Comparison of ENCODE assay signal across 8 cellular contexts in the genomic region with DNA sequence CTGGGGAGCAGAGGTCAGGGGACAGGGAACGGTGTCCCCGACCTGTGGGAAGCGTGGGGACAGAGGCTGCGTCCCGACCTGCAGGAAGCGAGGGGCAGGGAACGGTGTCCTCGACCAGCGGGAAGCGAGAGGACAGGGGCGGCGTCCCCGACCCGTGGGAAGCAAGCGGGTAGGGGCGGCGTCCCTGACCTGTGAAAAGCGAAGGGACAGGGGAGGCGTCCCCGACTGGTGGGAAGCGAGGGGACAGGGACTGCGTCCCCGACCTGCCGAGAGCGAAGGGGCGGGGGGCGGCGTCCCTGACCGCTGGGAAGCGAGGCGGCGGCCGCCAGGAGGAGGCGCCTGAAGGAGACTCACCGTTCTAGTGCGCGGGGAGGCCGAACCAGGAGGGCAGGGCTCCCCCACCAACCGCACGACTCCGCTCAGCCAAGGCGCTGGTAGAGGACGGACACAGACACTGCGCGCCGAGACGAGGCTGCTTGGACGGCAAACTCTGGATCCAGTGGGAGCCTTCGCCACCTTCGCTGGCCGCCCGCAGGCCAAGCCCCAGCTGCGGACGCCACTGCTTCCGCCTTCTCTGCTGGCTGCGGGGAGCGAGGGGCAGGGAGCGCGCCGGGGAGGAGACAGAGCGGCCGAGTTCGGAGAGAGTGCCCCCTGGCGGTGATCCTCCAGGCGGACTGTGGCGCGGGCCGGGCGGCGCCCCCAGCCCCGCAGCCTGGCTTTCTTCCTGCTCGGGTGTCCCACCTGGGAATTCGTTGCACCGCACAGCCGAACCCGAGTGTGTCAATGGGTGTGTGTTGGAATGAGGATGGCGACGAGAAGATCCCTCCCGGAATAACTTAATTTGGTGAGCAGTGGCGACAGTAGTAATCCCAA. TPM values are rescaled to one million over a fixed set of nuclear protein-coding genes. Genes with fewer than 3 reads are reported as not detected.
DNase-seq lines count a peak whose midpoint lies in the region; ATAC-seq lines count a peak whose summit lies in the region.

A gene with protein sequence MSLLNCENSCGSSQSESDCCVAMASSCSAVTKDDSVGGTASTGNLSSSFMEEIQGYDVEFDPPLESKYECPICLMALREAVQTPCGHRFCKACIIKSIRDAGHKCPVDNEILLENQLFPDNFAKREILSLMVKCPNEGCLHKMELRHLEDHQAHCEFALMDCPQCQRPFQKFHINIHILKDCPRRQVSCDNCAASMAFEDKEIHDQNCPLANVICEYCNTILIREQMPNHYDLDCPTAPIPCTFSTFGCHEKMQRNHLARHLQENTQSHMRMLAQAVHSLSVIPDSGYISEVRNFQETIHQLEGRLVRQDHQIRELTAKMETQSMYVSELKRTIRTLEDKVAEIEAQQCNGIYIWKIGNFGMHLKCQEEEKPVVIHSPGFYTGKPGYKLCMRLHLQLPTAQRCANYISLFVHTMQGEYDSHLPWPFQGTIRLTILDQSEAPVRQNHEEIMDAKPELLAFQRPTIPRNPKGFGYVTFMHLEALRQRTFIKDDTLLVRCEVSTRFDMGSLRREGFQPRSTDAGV (minus strand): TSS at position 579 of the 873 bp plus-strand sequence. CDS start 8,757 bp downstream, outside the sequence.

- peak; percentile 91 for DNase-seq in COLO668 (lab: John Stamatoyannopoulos, UW; ENCODE audit: unreplicated experiment)
- DNase-seq in NOMO-1 (lab: John Stamatoyannopoulos, UW; ENCODE audit: unreplicated experiment in 2 of 2) = peak; percentile 72 to 84
- DNase-seq in activated CD8-positive, alpha-beta memory T cell treated with anti-CD3 and anti-CD28 coated beads for 48 hours (ENCODE audit: low read depth in 2 of 3, low spot score in 2 of 3) = peak; percentile 76 to 94 (median 91)
- DNase-seq in mesenteric fat pad (ENCODE audit: low spot score) = peak; percentile 97
- DNase-seq in stimulated activated CD8-positive, alpha-beta memory T cell treated with anti-CD3 and anti-CD28 coated beads, Interleukin-15, amount 100 ng/mL, for 24 hours (ENCODE audit: low read depth) = peak; percentile 94

- H3K4me3 ChIP-seq in endocrine pancreas (ENCODE audit: control insufficient read depth, insufficient read depth, low read length) = peak within 1 kb of the TSS; percentile 93

- no peaks in the 10 kb centered on the region for H3K36me3 ChIP-seq in endocrine pancreas (ENCODE audit: control insufficient read depth, insufficient read depth, low read length)

- H3K9ac ChIP-seq in endocrine pancreas (ENCODE audit: control insufficient read depth, insufficient read depth, low read length) = peak within 1 kb of the TSS; percentile 42

- no peaks in the 10 kb centered on the region for H3K9me3 ChIP-seq in endocrine pancreas (ENCODE audit: control insufficient read depth, low read length)

- no peaks in the 10 kb centered on the region for H3K27me3 ChIP-seq in endocrine pancreas (ENCODE audit: control insufficient read depth, insufficient read depth, low read length)

- ATAC-seq in GM19452 (IDR thresholded peaks at IDR 0.05; ENCODE audit: unreplicated experiment) (peak; percentile 97), HG03575 (IDR thresholded peaks at IDR 0.05; ENCODE audit: extremely low read depth, insufficient number of reproducible peaks, low FRiP score, unreplicated experiment) (peak; percentile 72)

- peaks cover 7% of the 10 kb centered on the region for H3K4me1 ChIP-seq in endocrine pancreas (ENCODE audit: control insufficient read depth, insufficient read depth, low read length)

RNA-seq across cellular contexts. Expression of the gene that starts here (rescaled TPM):
- 13.4 TPM for total RNA-seq in mesenteric fat pad

Comparison
In these comparisons a context has a peak if more than half of its experiments do, and no peak if none do; other contexts are left out.
1. Peak in every context shown above with its lines: DNase-seq, ATAC-seq and H3K4me3 ChIP-seq.